Comparison of ENCODE assay signal across 14 cellular contexts in genomic region chr21:36437745-36438128, GRCh38. TPM values are rescaled to one million over a fixed set of nuclear protein-coding genes. Genes with fewer than 3 reads are reported as not detected.
DNase-seq lines count a peak whose midpoint lies in the region; ATAC-seq and TF ChIP-seq lines count a peak whose summit lies in the region.
"Had no signal": no experiment of that assay in that cellular context is flagged by ENCODE, and none has a peak within 500 bp of the region (broad histone marks: within the 10 kb centered on the region; RNA-seq: fewer than 3 reads in every experiment).

No MANE protein-coding gene starts in this region.

- H3K36me3 ChIP-seq in adipocyte (ENCODE audit: control insufficient read depth, insufficient read depth, low read length, severe bottlenecking): no peaks in the 10 kb centered on the region
- H3K36me3 ChIP-seq: ovary, transverse colon had no signal

- peak; percentile 74 to 91 for ATAC-seq in right cardiac atrium

- H3K4me3 ChIP-seq in adipocyte (ENCODE audit: low read length): no peak overlapping the region
- H3K4me3 ChIP-seq in right cardiac atrium (ENCODE audit: low read length): no peak overlapping the region
- H3K4me3 ChIP-seq: ovary, SK-N-MC, transverse colon had no signal

- H3K9me3 ChIP-seq in adipocyte (ENCODE audit: control insufficient read depth, low read length) (no peaks in the 10 kb centered on the region), right cardiac atrium (ENCODE audit: control insufficient read depth, low read length) (no peaks in the 10 kb centered on the region)
- H3K9me3 ChIP-seq: ovary, transverse colon had no signal

- no peaks in the 10 kb centered on the region for H3K9me3 Mint-ChIP-seq in CD14-positive monocyte
- H3K9me3 Mint-ChIP-seq in progenitor cell of endocrine pancreas (ENCODE audit: low read depth): no peaks in the 10 kb centered on the region

- peak overlapping the region in 1 of 7 donors; percentile 2 for H3K27ac Mint-ChIP-seq in CD14-positive monocyte
- H3K27ac Mint-ChIP-seq in progenitor cell of endocrine pancreas: no peak overlapping the region

- TF ChIP-seq CTCF in CD14-positive monocyte (IDR thresholded peaks at IDR 0.05) (no peak), progenitor cell of endocrine pancreas (IDR thresholded peaks at IDR 0.05; ENCODE audit: unreplicated experiment) (no peak)

- no peak overlapping the region for H3K27ac ChIP-seq in right cardiac atrium (ENCODE audit: low read length)
- H3K27ac ChIP-seq: ovary, SK-N-MC, transverse colon had no signal

- H3K27me3 ChIP-seq in adipocyte (replicated peaks; ENCODE audit: control insufficient read depth, insufficient read depth, low read length): no peaks in the 10 kb centered on the region
- no peaks in the 10 kb centered on the region for H3K27me3 ChIP-seq in right cardiac atrium (ENCODE audit: control insufficient read depth, insufficient read depth)
- H3K27me3 ChIP-seq: ovary, transverse colon had no signal

- H3K27me3 Mint-ChIP-seq in CD14-positive monocyte (ENCODE audit: low read depth in 3 of 3) (peaks cover 2 to 6% (median 2%) of the 10 kb centered on the region in 3 donors), progenitor cell of endocrine pancreas (no peaks in the 10 kb centered on the region)

- no peak overlapping the region for H3K9ac ChIP-seq in adipocyte (ENCODE audit: low read length)

- H3K4me1 ChIP-seq in adipocyte (ENCODE audit: control insufficient read depth, insufficient read depth, low read length) (peaks cover 7% of the 10 kb centered on the region), right cardiac atrium (ENCODE audit: control insufficient read depth, insufficient read depth, low read length) (no peaks in the 10 kb centered on the region)
- H3K4me1 ChIP-seq: transverse colon had no signal

- H3K4me3 Mint-ChIP-seq in CD14-positive monocyte (no peak overlapping the region), progenitor cell of endocrine pancreas (ENCODE audit: low read depth) (no peak overlapping the region)

- intact Hi-C loops in right cardiac atrium (cut with DNase I): no loop called here
- intact Hi-C loops in CD14-positive monocyte (cut with micrococcal nuclease): no loop called here

- WGBS in right cardiac atrium: 18% methylated on average over 6 of the region's 6 CpGs

- H3K36me3 Mint-ChIP-seq in CD14-positive monocyte (no peaks in the 10 kb centered on the region), progenitor cell of endocrine pancreas (ENCODE audit: insufficient read depth) (no peaks in the 10 kb centered on the region)

- DNase-seq in AG08395 (ENCODE audit: low spot score) (peak; percentile 66), HS-5 (ENCODE audit: low read depth) (peak; percentile 94), adipocyte (ENCODE audit: low read depth) (peak; percentile 45), right cardiac atrium (peak in 1 of 3 donors; percentile 50), NCI-H2081 (lab: John Stamatoyannopoulos, UW) (no peak), CD14-positive monocyte (ENCODE audit: low spot score) (no peak), NCI-H1092 treated with DMSO at 0.1 percent for 48 hours (lab: John Stamatoyannopoulos, UW) (no peak), progenitor cell of endocrine pancreas (ENCODE audit: low spot score, unreplicated experiment) (no peak)
- DNase-seq: COR-L47, NCI-H345, transverse colon had no signal

- H3K4me1 Mint-ChIP-seq in CD14-positive monocyte: peaks cover 18% of the 10 kb centered on the region
- H3K4me1 Mint-ChIP-seq in progenitor cell of endocrine pancreas (ENCODE audit: low read depth): peaks cover 15% of the 10 kb centered on the region

RNA-seq across cellular contexts. Expression of gene CLDN14, which starts 42.2 kb away (rescaled TPM):
- not detected for total RNA-seq in right cardiac atrium
- not detected for polyA plus RNA-seq in right cardiac atrium
- polyA plus RNA-seq in CD14-positive monocyte: not detected
- total RNA-seq in progenitor cell of endocrine pancreas: not detected in 2 replicates
- total RNA-seq: activated CD8-positive, alpha-beta memory T cell treated with anti-CD3 and anti-CD28 coated beads for 36 hours; ovary; transverse colon had no signal

RNA-seq across cellular contexts. Expression of gene CHAF1B, which starts 52.5 kb away (rescaled TPM):
- total RNA-seq in right cardiac atrium (1 to 10 TPM in 1 of 4 donors, under 1 TPM in 3; 0.74 to 1.3 (median 0.76) TPM), progenitor cell of endocrine pancreas (9.1 and 11.7 TPM in 2 replicates)
- polyA plus RNA-seq in right cardiac atrium (0.61 TPM), CD14-positive monocyte (not detected)

Comparison
In these comparisons a context has a peak if more than half of its experiments do, and no peak if none do; other contexts are left out.
1. DNase-seq: peak in AG08395 (single experiment), HS-5 (single experiment) and adipocyte (single experiment); none in NCI-H2081 (0 of 2), CD14-positive monocyte (single experiment), NCI-H1092 treated with DMSO at 0.1 percent for 48 hours (single experiment) and progenitor cell of endocrine pancreas (single experiment).